In genomic region chr2:134465228-134465627, GRCh38 we compare ENCODE assay signal across 1 cellular context.
TF ChIP-seq lines count a peak whose summit lies in the region.

No MANE protein-coding gene starts in this region.

TF ChIP-seq in GM23338, 12 proteins besides CTCF, POLR2A, EP300 and RAD21 (continued from another document):
- TF ChIP-seq ZNF462 (CRISPR knock-in tag; IDR thresholded peaks at IDR 0.05) (no peak), EZH2phosphoT487 (IDR thresholded peaks at IDR 0.05; ENCODE audit: unreplicated experiment) (no peak), REST (IDR thresholded peaks at IDR 0.05; ENCODE audit: unreplicated experiment) (no peak), POLR2AphosphoS5 (IDR thresholded peaks at IDR 0.05; ENCODE audit: low read depth) (no peak), CREB1 (CRISPR knock-in tag; IDR thresholded peaks at IDR 0.05; ENCODE audit: low read depth) (no peak), ETS1 (IDR thresholded peaks at IDR 0.05) (no peak), EZH2 (IDR thresholded peaks at IDR 0.05; ENCODE audit: low read depth, unreplicated experiment) (no peak), JUNB (IDR thresholded peaks at IDR 0.05; ENCODE audit: unreplicated experiment) (no peak), STAT1 (IDR thresholded peaks at IDR 0.05; ENCODE audit: unreplicated experiment) (no peak)
